ENCODE assay signal across 8 cellular contexts in genomic region chr10:5891009-5891408, GRCh38. TPM values are rescaled to one million over a fixed set of nuclear protein-coding genes. Genes with fewer than 3 reads are reported as not detected.
DNase-seq lines count a peak whose midpoint lies in the region; ATAC-seq and FAIRE-seq lines count a peak whose summit lies in the region.

No MANE protein-coding gene starts in this region.

- ATAC-seq in activated naive CD8-positive, alpha-beta T cell treated with anti-CD3 and anti-CD28 coated beads, Interleukin-2, amount 10 ng/mL, durations not matched to agents 7 days and 5 days (ENCODE audit: low read depth): no peak
- ATAC-seq in GM18870 (IDR thresholded peaks at IDR 0.05; ENCODE audit: unreplicated experiment) (no peak), HG02840 (IDR thresholded peaks at IDR 0.05; ENCODE audit: low FRiP score, unreplicated experiment) (no peak)

- peak overlapping the region; percentile 37 for H3K27ac ChIP-seq in stomach smooth muscle (ENCODE audit: low read length)

- H3K36me3 Mint-ChIP-seq in T-helper 2 cell treated with Interferon-gamma antibody and Interleukin-4, amounts not matched to agents 5 μg/mL and 100 μg/mL, for 36 hours (ENCODE audit: low read depth): peaks cover 22% of the 10 kb centered on the region
- peaks cover 30% of the 10 kb centered on the region for H3K36me3 Mint-ChIP-seq in activated naive CD8-positive, alpha-beta T cell treated with anti-CD3 and anti-CD28 coated beads, Interleukin-2, amount 10 ng/mL, durations not matched to agents 7 days and 5 days
- H3K36me3 Mint-ChIP-seq in immature natural killer cell: peaks cover 0 to 11% (median 7%) of the 10 kb centered on the region in 3 donors

- peak overlapping the region; percentile 93 for H3K4me3 Mint-ChIP-seq in T-helper 2 cell treated with Interferon-gamma antibody and Interleukin-4, amounts not matched to agents 5 μg/mL and 100 μg/mL, for 36 hours
- peak overlapping the region; percentile 96 for H3K4me3 Mint-ChIP-seq in activated naive CD8-positive, alpha-beta T cell treated with anti-CD3 and anti-CD28 coated beads, Interleukin-2, amount 10 ng/mL, durations not matched to agents 7 days and 5 days
- H3K4me3 Mint-ChIP-seq in immature natural killer cell: peak overlapping the region; percentile 87 to 92 (median 89)

- no peaks in the 10 kb centered on the region for H3K9me3 Mint-ChIP-seq in T-helper 2 cell treated with Interferon-gamma antibody and Interleukin-4, amounts not matched to agents 5 μg/mL and 100 μg/mL, for 36 hours
- no peaks in the 10 kb centered on the region for H3K9me3 Mint-ChIP-seq in activated naive CD8-positive, alpha-beta T cell treated with anti-CD3 and anti-CD28 coated beads, Interleukin-2, amount 10 ng/mL, durations not matched to agents 7 days and 5 days
- no peaks in the 10 kb centered on the region for H3K9me3 Mint-ChIP-seq in immature natural killer cell

- H3K36me3 ChIP-seq in stomach smooth muscle (ENCODE audit: control insufficient read depth in 2 of 2, insufficient read depth in 2 of 2, low read length in 2 of 2): peaks cover 15 to 17% of the 10 kb centered on the region in 2 donors

- H3K4me1 Mint-ChIP-seq in T-helper 2 cell treated with Interferon-gamma antibody and Interleukin-4, amounts not matched to agents 5 μg/mL and 100 μg/mL, for 36 hours (ENCODE audit: low read depth): peaks cover 45% of the 10 kb centered on the region
- H3K4me1 Mint-ChIP-seq in activated naive CD8-positive, alpha-beta T cell treated with anti-CD3 and anti-CD28 coated beads, Interleukin-2, amount 10 ng/mL, durations not matched to agents 7 days and 5 days: peaks cover 41% of the 10 kb centered on the region
- H3K4me1 Mint-ChIP-seq in immature natural killer cell: peaks cover 43 to 58% of the 10 kb centered on the region in 2 donors

- DNase-seq in T-helper 2 cell treated with Interferon-gamma antibody and Interleukin-4, amounts not matched to agents 5 μg/mL and 100 μg/mL, for 36 hours (ENCODE audit: low spot score): no peak
- DNase-seq in T-helper 2 cell (no peak), immature natural killer cell (no peak), GM19239 (ENCODE audit: insufficient read length, low spot score) (no peak)
- DNase-seq in activated naive CD8-positive, alpha-beta T cell treated with anti-CD3 and anti-CD28 coated beads, Interleukin-2, amount 10 ng/mL, durations not matched to agents 7 days and 5 days: no peak

- no peaks in the 10 kb centered on the region for H3K27me3 Mint-ChIP-seq in T-helper 2 cell treated with Interferon-gamma antibody and Interleukin-4, amounts not matched to agents 5 μg/mL and 100 μg/mL, for 36 hours (ENCODE audit: low read depth)
- H3K27me3 Mint-ChIP-seq in activated naive CD8-positive, alpha-beta T cell treated with anti-CD3 and anti-CD28 coated beads, Interleukin-2, amount 10 ng/mL, durations not matched to agents 7 days and 5 days: no peaks in the 10 kb centered on the region
- peaks cover 0 to 11% (median 2%) of the 10 kb centered on the region in 3 donors for H3K27me3 Mint-ChIP-seq in immature natural killer cell (ENCODE audit: low read depth in 3 of 3)

- POLR2A ChIA-PET in activated naive CD8-positive, alpha-beta T cell treated with anti-CD3 and anti-CD28 coated beads, Interleukin-2, amount 10 ng/mL, durations not matched to agents 7 days and 5 days (lab: Charles Lee): interaction anchor here (0.6 to 2.0 kb wide), 3 partner anchors 17 to 309 kb away, joined by 5 to 16 read pairs (median 7); partner anchors contain the start of gene GDI2

- FAIRE-seq in GM19239 (lab: Jason Lieb, UNC): no peak

- H3K4me1 ChIP-seq in stomach smooth muscle (ENCODE audit: control insufficient read depth, insufficient read depth, low read length): peaks cover 31% of the 10 kb centered on the region

- no peaks in the 10 kb centered on the region for H3K27me3 ChIP-seq in stomach smooth muscle (ENCODE audit: control insufficient read depth in 1 of 2, insufficient read depth in 2 of 2, low read length in 2 of 2)

- H3K27ac Mint-ChIP-seq in T-helper 2 cell treated with Interferon-gamma antibody and Interleukin-4, amounts not matched to agents 5 μg/mL and 100 μg/mL, for 36 hours: peak overlapping the region; percentile 83
- H3K27ac Mint-ChIP-seq in activated naive CD8-positive, alpha-beta T cell treated with anti-CD3 and anti-CD28 coated beads, Interleukin-2, amount 10 ng/mL, durations not matched to agents 7 days and 5 days: peak overlapping the region; percentile 77
- H3K27ac Mint-ChIP-seq in immature natural killer cell: peak overlapping the region; percentile 69 to 90 (median 82)

- peak overlapping the region; percentile 89 to 94 for H3K4me3 ChIP-seq in stomach smooth muscle (ENCODE audit: low read length in 2 of 2)

- no peaks in the 10 kb centered on the region for H3K9me3 ChIP-seq in stomach smooth muscle (ENCODE audit: control insufficient read depth in 2 of 2, low read length in 2 of 2)

- H3K9ac ChIP-seq in stomach smooth muscle (ENCODE audit: low read length in 2 of 2): peak overlapping the region; percentile 81 to 90

RNA-seq across cellular contexts. Expression of gene FBH1, which starts 1.0 kb away (rescaled TPM):
- total RNA-seq in activated naive CD8-positive, alpha-beta T cell treated with anti-CD3 and anti-CD28 coated beads, Interleukin-2, amount 10 ng/mL, durations not matched to agents 7 days and 5 days: 10 to 100 TPM; 71.6 to 72.9 TPM
- 10 to 100 TPM; 32.6 to 60.6 (median 46.8) TPM for polyA plus RNA-seq in immature natural killer cell

RNA-seq across cellular contexts. Expression of gene ANKRD16, which starts 1.3 kb away (rescaled TPM):
- total RNA-seq in activated naive CD8-positive, alpha-beta T cell treated with anti-CD3 and anti-CD28 coated beads, Interleukin-2, amount 10 ng/mL, durations not matched to agents 7 days and 5 days: 1 to 10 TPM; 6.2 to 6.3 TPM
- polyA plus RNA-seq in immature natural killer cell: 1 to 10 TPM; 3.2 to 5.0 (median 3.2) TPM
